ENCODE assay signal across 11 cellular contexts in the genomic region with DNA sequence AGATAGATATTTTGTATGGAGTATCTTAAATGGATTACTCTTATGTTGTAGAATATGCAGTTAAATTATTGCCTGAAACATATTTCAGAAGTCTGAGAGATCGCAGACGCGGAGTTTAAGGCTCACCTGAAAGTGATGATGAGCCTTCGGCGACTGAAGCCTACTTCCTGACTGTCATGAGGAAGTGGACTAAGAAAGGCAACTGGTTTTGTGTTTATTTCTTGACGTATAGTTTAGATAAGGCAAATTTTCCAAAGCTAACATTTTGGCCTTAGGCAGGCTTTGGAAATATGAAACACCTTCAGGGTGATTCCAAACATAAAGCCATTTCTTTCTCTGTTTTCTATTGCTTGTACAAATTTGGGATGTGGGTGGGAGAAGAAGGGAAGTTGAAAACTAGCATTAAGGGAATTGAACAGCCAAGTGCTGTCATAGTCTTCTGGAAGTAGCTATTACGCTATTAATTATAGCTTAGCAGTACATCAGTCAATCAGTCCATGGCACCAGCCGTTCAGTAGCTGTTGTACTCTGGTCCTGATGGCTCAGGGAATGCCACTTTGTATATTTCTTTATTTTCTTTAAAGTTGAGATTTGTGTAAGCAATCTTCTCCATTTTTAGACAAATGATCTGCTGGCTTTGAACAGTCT. TPM values are rescaled to one million over a fixed set of nuclear protein-coding genes. Genes with fewer than 3 reads are reported as not detected.
DNase-seq lines count a peak whose midpoint lies in the region; ATAC-seq and TF ChIP-seq lines count a peak whose summit lies in the region.
"Had no signal": no experiment of that assay in that cellular context is flagged by ENCODE, and none has a peak within 500 bp of the region (broad histone marks: within the 10 kb centered on the region; RNA-seq: fewer than 3 reads in every experiment).

No MANE protein-coding gene starts in this region.

- peaks cover 3% of the 10 kb centered on the region for H3K4me1 Mint-ChIP-seq in neural progenitor cell
- H3K4me1 Mint-ChIP-seq in activated naive CD4-positive, alpha-beta T cell treated with anti-CD3 and anti-CD28 coated beads, Interleukin-2, amount 10 ng/mL, durations not matched to agents 7 days and 5 days, result peaks cover 9% of the 10 kb centered on the region

- no peaks in the 10 kb centered on the region for H3K36me3 Mint-ChIP-seq in neural progenitor cell
- no peaks in the 10 kb centered on the region for H3K36me3 Mint-ChIP-seq in activated naive CD4-positive, alpha-beta T cell treated with anti-CD3 and anti-CD28 coated beads, Interleukin-2, amount 50 U/mL, for 72 hours
- no peaks in the 10 kb centered on the region for H3K36me3 Mint-ChIP-seq in activated naive CD4-positive, alpha-beta T cell treated with anti-CD3 and anti-CD28 coated beads, Interleukin-2, amount 10 ng/mL, durations not matched to agents 7 days and 5 days

- H3K9me3 Mint-ChIP-seq in neural progenitor cell, result no peaks in the 10 kb centered on the region
- no peaks in the 10 kb centered on the region for H3K9me3 Mint-ChIP-seq in activated naive CD4-positive, alpha-beta T cell treated with anti-CD3 and anti-CD28 coated beads, Interleukin-2, amount 50 U/mL, for 72 hours
- H3K9me3 Mint-ChIP-seq in activated naive CD4-positive, alpha-beta T cell treated with anti-CD3 and anti-CD28 coated beads, Interleukin-2, amount 10 ng/mL, durations not matched to agents 7 days and 5 days, result no peaks in the 10 kb centered on the region

- H3K9me3 ChIP-seq in neural progenitor cell (ENCODE audit: low read depth), result no peaks in the 10 kb centered on the region

- peaks cover 7% of the 10 kb centered on the region for H4K20me1 ChIP-seq in neural progenitor cell (ENCODE audit: low read depth)

- H3K36me3 ChIP-seq in neural progenitor cell, result no peaks in the 10 kb centered on the region
- H3K36me3 ChIP-seq: cardiac muscle cell had no signal

- no peak for ATAC-seq in GM21737 (IDR thresholded peaks at IDR 0.05; ENCODE audit: unreplicated experiment)
- ATAC-seq in activated naive CD4-positive, alpha-beta T cell treated with anti-CD3 and anti-CD28 coated beads, Interleukin-2, amount 50 U/mL, for 72 hours, result no peak
- ATAC-seq: GM12878 had no signal

- H3K27me3 ChIP-seq in dorsolateral prefrontal cortex (no peaks in the 10 kb centered on the region), neural progenitor cell (peaks cover 61% of the 10 kb centered on the region)

- peak; percentile 27 for DNase-seq in NCI-H748 (lab: John Stamatoyannopoulos, UW; ENCODE audit: unreplicated experiment)
- no peak for DNase-seq in NCI-H748 treated with DMSO at 0.1 percent for 48 hours (lab: John Stamatoyannopoulos, UW)
- peak; percentile 43 for DNase-seq in NCI-H2227 treated with DMSO at 0.1 percent for 48 hours (lab: John Stamatoyannopoulos, UW)
- no peak for DNase-seq in dorsolateral prefrontal cortex
- no peak for DNase-seq in neural progenitor cell (ENCODE audit: low spot score)
- DNase-seq in activated naive CD4-positive, alpha-beta T cell treated with anti-CD3 and anti-CD28 coated beads, Interleukin-2, amount 50 U/mL, for 72 hours (ENCODE audit: low spot score in 2 of 2), result no peak
- DNase-seq in activated naive CD4-positive, alpha-beta T cell treated with anti-CD3 and anti-CD28 coated beads, Interleukin-2, amount 10 ng/mL, durations not matched to agents 7 days and 5 days, result no peak
- DNase-seq: NCI-H524 had no signal

- peak overlapping the region; percentile 83 for H3K4me3 Mint-ChIP-seq in neural progenitor cell
- no peak overlapping the region for H3K4me3 Mint-ChIP-seq in activated naive CD4-positive, alpha-beta T cell treated with anti-CD3 and anti-CD28 coated beads, Interleukin-2, amount 10 ng/mL, durations not matched to agents 7 days and 5 days

- TF ChIP-seq CTCF in dorsolateral prefrontal cortex (IDR thresholded peaks at IDR 0.05 in 54 of 56, conservative IDR thresholded peaks at IDR 0.05 in 2 of 56; ENCODE audit: low read depth in 1 of 56, partially characterized antibody in 56 of 56) (no peak), neural progenitor cell (IDR thresholded peaks at IDR 0.05) (no peak)

- H3F3A ChIP-seq in neural progenitor cell (ENCODE audit: low read depth), result peaks cover 8% of the 10 kb centered on the region

- H3K4me3 ChIP-seq in dorsolateral prefrontal cortex, result peak overlapping the region in 42 of 59 donors; percentile 55 to 87 (median 74)
- peak overlapping the region; percentile 97 for H3K4me3 ChIP-seq in neural progenitor cell

- no peak overlapping the region for H3K27ac Mint-ChIP-seq in neural progenitor cell
- no peak overlapping the region for H3K27ac Mint-ChIP-seq in activated naive CD4-positive, alpha-beta T cell treated with anti-CD3 and anti-CD28 coated beads, Interleukin-2, amount 50 U/mL, for 72 hours
- no peak overlapping the region for H3K27ac Mint-ChIP-seq in activated naive CD4-positive, alpha-beta T cell treated with anti-CD3 and anti-CD28 coated beads, Interleukin-2, amount 10 ng/mL, durations not matched to agents 7 days and 5 days

- CTCF ChIA-PET in activated naive CD4-positive, alpha-beta T cell treated with anti-CD3 and anti-CD28 coated beads, Interleukin-2, amount 10 ng/mL, durations not matched to agents 7 days and 5 days (lab: Charles Lee), result interaction anchor here (1.0 kb wide), 1 partner anchor 99 kb away, joined by 3 read pairs; no protein-coding TSS in a partner anchor

- peaks cover 26% of the 10 kb centered on the region for H3K27me3 Mint-ChIP-seq in neural progenitor cell (ENCODE audit: insufficient read depth, low read depth)
- peaks cover 88% of the 10 kb centered on the region for H3K27me3 Mint-ChIP-seq in activated naive CD4-positive, alpha-beta T cell treated with anti-CD3 and anti-CD28 coated beads, Interleukin-2, amount 10 ng/mL, durations not matched to agents 7 days and 5 days

- H3K4me1 ChIP-seq in neural progenitor cell, result peaks cover 5% of the 10 kb centered on the region

- H3K9ac ChIP-seq in neural progenitor cell, result no peak overlapping the region

- no peak overlapping the region for H3K27ac ChIP-seq in dorsolateral prefrontal cortex
- H3K27ac ChIP-seq in neural progenitor cell, result no peak overlapping the region
- H3K27ac ChIP-seq: cardiac muscle cell had no signal

- peak overlapping the region; percentile 91 for H3K4me2 ChIP-seq in neural progenitor cell

- no peaks in the 10 kb centered on the region for H3K79me2 ChIP-seq in neural progenitor cell (ENCODE audit: low read depth)

- intact Hi-C loops in dorsolateral prefrontal cortex (cut with DNase I), result loop anchor here (5.0 to 10.0 kb wide), 4 partner anchors 92 to 808 kb away; partner anchors contain the start of genes TAF1B (in 2 of the 2), KLF11 (in 1 of the 2) and ODC1 (in 1 of the 2)

- H2AFZ ChIP-seq in neural progenitor cell (replicated peaks), result no peak overlapping the region

RNA-seq across cellular contexts. Expression of gene GRHL1, which starts 1.5 kb away (rescaled TPM):
- total RNA-seq in dorsolateral prefrontal cortex, result 10 to 100 TPM in 8 of 120 experiments, 1 to 10 TPM in 112; 1.6 to 10.9 (median 6.4) TPM
- total RNA-seq in neural progenitor cell (ENCODE audit: low replicate concordance), result 4.7 and 5.8 TPM in 2 replicates
- total RNA-seq in activated naive CD4-positive, alpha-beta T cell treated with anti-CD3 and anti-CD28 coated beads, Interleukin-2, amount 50 U/mL, for 72 hours, result under 1 TPM; 0.59 to 0.88 TPM

Comparison
In these comparisons a context has a peak if more than half of its experiments do, and no peak if none do; other contexts are left out.
1. DNase-seq: peak in NCI-H748 (single experiment) and NCI-H2227 treated with DMSO at 0.1 percent for 48 hours (single experiment); none in NCI-H748 treated with DMSO at 0.1 percent for 48 hours (single experiment), dorsolateral prefrontal cortex (0 of 10), neural progenitor cell (single experiment), activated naive CD4-positive, alpha-beta T cell treated with anti-CD3 and anti-CD28 coated beads, Interleukin-2, amount 50 U/mL, for 72 hours (0 of 2) and activated naive CD4-positive, alpha-beta T cell treated with anti-CD3 and anti-CD28 coated beads, Interleukin-2, amount 10 ng/mL, durations not matched to agents 7 days and 5 days (single experiment).